17 cellular contexts compared by ENCODE assay signal in the genomic region with DNA sequence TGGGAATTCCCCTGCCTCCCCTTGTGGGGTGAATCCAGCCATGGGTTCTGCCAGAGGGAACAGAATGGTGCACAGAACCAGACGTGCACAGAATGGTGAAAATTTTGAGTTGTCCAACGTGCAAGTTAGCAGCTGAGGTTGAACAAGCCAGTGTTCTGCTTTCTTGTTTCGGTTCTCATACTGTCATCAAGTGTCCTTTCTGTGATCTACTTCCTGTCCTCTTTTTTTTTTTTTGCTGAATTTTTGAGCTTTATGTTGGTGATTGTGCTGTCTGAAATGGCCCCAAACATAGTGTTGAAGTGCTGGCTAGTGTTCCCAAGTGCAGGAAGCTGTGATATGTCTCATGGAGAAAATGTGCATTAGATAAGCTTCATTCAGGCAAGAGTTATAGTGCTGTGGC. TPM values are rescaled to one million over a fixed set of nuclear protein-coding genes. Genes with fewer than 3 reads are reported as not detected.
DNase-seq lines count a peak whose midpoint lies in the region; ATAC-seq, FAIRE-seq and TF ChIP-seq lines count a peak whose summit lies in the region.
"Had no signal": no experiment of that assay in that cellular context is flagged by ENCODE, and none has a peak within 500 bp of the region (broad histone marks: within the 10 kb centered on the region; RNA-seq: fewer than 3 reads in every experiment).

No MANE protein-coding gene starts in this region.

- peaks cover 5% of the 10 kb centered on the region for H3K4me1 Mint-ChIP-seq in activated T-helper 17 cell treated with anti-CD3 and anti-CD28 coated beads, Interleukin-2, amount 50 U/mL, for 72 hours
- H3K4me1 Mint-ChIP-seq: activated naive CD4-positive, alpha-beta T cell treated with anti-CD3 and anti-CD28 coated beads, Interleukin-2, amount 50 U/mL, for 24 hours had no signal

- intact Hi-C loops in mammary epithelial cell (cut with micrococcal nuclease) (no loop called here), left ventricle myocardium superior (cut with micrococcal nuclease) (no loop called here)

- in situ Hi-C loops in mammary epithelial cell (cut with MboI; ENCODE audit: low sequenced_read_pairs in 2 of 2): loop anchor here (10.0 to 25.0 kb wide), 2 partner anchors 124 to 147 kb away; no protein-coding TSS in a partner anchor

- H3K9ac ChIP-seq in mammary epithelial cell (ENCODE audit: insufficient read depth, low read length): no peak overlapping the region

- no peak overlapping the region for H3K4me2 ChIP-seq in mammary epithelial cell (ENCODE audit: insufficient read depth, low read depth, low read length)

- CTCF ChIA-PET in mammary epithelial cell (lab: Charles Lee; ENCODE audit: low non-redundant PET): no interaction called here

- dilution Hi-C loops in mammary epithelial cell (cut with HindIII; ENCODE audit: low sequenced_read_pairs): loop anchor here (5.0 kb wide), 2 partner anchors 42 to 67 kb away; no protein-coding TSS in a partner anchor

- H3K36me3 ChIP-seq in mammary epithelial cell (ENCODE audit: insufficient read depth, low read length) (no peaks in the 10 kb centered on the region), BE2C (no peaks in the 10 kb centered on the region)
- H3K36me3 ChIP-seq: gastroesophageal sphincter, SJCRH30 had no signal

- TF ChIP-seq POLR2A in erythroblast (IDR thresholded peaks at IDR 0.05; ENCODE audit: low read length): no peak

- no peak overlapping the region for H3K27ac ChIP-seq in mammary epithelial cell (ENCODE audit: insufficient read depth, low read depth, low read length)
- H3K27ac ChIP-seq: gastroesophageal sphincter, SJCRH30 had no signal

- no TSS peak for BruUV-seq in mammary epithelial cell (replicated peaks; lab: Mats Ljungman, UMichigan)

- no peaks in the 10 kb centered on the region for H3K36me3 Mint-ChIP-seq in activated T-helper 17 cell treated with anti-CD3 and anti-CD28 coated beads, Interleukin-2, amount 50 U/mL, for 72 hours (ENCODE audit: low read depth)
- H3K36me3 Mint-ChIP-seq: activated naive CD4-positive, alpha-beta T cell treated with anti-CD3 and anti-CD28 coated beads, Interleukin-2, amount 50 U/mL, for 24 hours had no signal

- TF ChIP-seq CTCF in mammary epithelial cell (conservative IDR thresholded peaks at IDR 0.05 in 1 of 2, IDR thresholded peaks at IDR 0.05 in 1 of 2; ENCODE audit: extremely low read depth in 1 of 2, insufficient read depth in 1 of 2, low read depth in 1 of 2, low read length in 2 of 2) (no peak), BE2C (IDR thresholded peaks at IDR 0.05; ENCODE audit: low read depth, low read length) (no peak)

- H3K4me3 ChIP-seq in mammary epithelial cell (replicated peaks in 1 of 3; ENCODE audit: insufficient read depth in 1 of 3, low read depth in 2 of 3, low read length in 3 of 3) (no peak overlapping the region), BE2C (ENCODE audit: low read depth, low read length) (no peak overlapping the region)
- H3K4me3 ChIP-seq: gastroesophageal sphincter, SJCRH30 had no signal

- 88% methylated on average over 3 of the region's 3 CpGs for WGBS in mammary epithelial cell (ENCODE audit: low coverage, missing lambda C conversion rate)

- no peaks in the 10 kb centered on the region for H3K79me2 ChIP-seq in mammary epithelial cell (ENCODE audit: insufficient read depth, low read length)

- H4K20me1 ChIP-seq in mammary epithelial cell (ENCODE audit: insufficient read depth, low read length): no peaks in the 10 kb centered on the region

- H3K27me3 Mint-ChIP-seq in activated T-helper 17 cell treated with anti-CD3 and anti-CD28 coated beads, Interleukin-2, amount 50 U/mL, for 72 hours: no peaks in the 10 kb centered on the region
- H3K27me3 Mint-ChIP-seq: activated naive CD4-positive, alpha-beta T cell treated with anti-CD3 and anti-CD28 coated beads, Interleukin-2, amount 50 U/mL, for 24 hours had no signal

- H3K4me1 ChIP-seq in mammary epithelial cell (ENCODE audit: insufficient read depth, low read length) (no peaks in the 10 kb centered on the region), BE2C (no peaks in the 10 kb centered on the region)
- H3K4me1 ChIP-seq: gastroesophageal sphincter, SJCRH30 had no signal

- no peak overlapping the region for H3K27ac Mint-ChIP-seq in activated T-helper 17 cell treated with anti-CD3 and anti-CD28 coated beads, Interleukin-2, amount 50 U/mL, for 72 hours
- H3K27ac Mint-ChIP-seq: activated naive CD4-positive, alpha-beta T cell treated with anti-CD3 and anti-CD28 coated beads, Interleukin-2, amount 50 U/mL, for 24 hours had no signal

- no peak overlapping the region for H3K4me3 Mint-ChIP-seq in activated T-helper 17 cell treated with anti-CD3 and anti-CD28 coated beads, Interleukin-2, amount 50 U/mL, for 72 hours
- H3K4me3 Mint-ChIP-seq: activated naive CD4-positive, alpha-beta T cell treated with anti-CD3 and anti-CD28 coated beads, Interleukin-2, amount 50 U/mL, for 24 hours had no signal

- H2AFZ ChIP-seq in mammary epithelial cell (ENCODE audit: low read depth, low read length): no peak overlapping the region

- ATAC-seq in GM21447 (IDR thresholded peaks at IDR 0.05; ENCODE audit: unreplicated experiment) (peak; percentile 96), HG03378 (IDR thresholded peaks at IDR 0.05; ENCODE audit: unreplicated experiment) (peak; percentile 80), left ventricle myocardium superior (no peak)
- ATAC-seq in activated T-helper 17 cell treated with anti-CD3 and anti-CD28 coated beads, Interleukin-2, amount 50 U/mL, for 72 hours (replicated peaks): peak; percentile 31
- ATAC-seq: gastroesophageal sphincter, HCT116, left colon had no signal

- H3K27me3 ChIP-seq in mammary epithelial cell (ENCODE audit: insufficient read depth, low read length): peaks cover 3% of the 10 kb centered on the region
- H3K27me3 ChIP-seq in BE2C: no peaks in the 10 kb centered on the region
- H3K27me3 ChIP-seq: gastroesophageal sphincter, SJCRH30 had no signal

- H3K9me3 ChIP-seq in mammary epithelial cell (replicated peaks; ENCODE audit: insufficient read depth, low read length): no peaks in the 10 kb centered on the region
- no peaks in the 10 kb centered on the region for H3K9me3 ChIP-seq in BE2C
- H3K9me3 ChIP-seq: gastroesophageal sphincter, SJCRH30 had no signal

- DNase-seq in GM18507 (ENCODE audit: extremely low spot score, insufficient read length, low read depth) (no peak), mammary epithelial cell (no peak), left ventricle myocardium superior (no peak), BE2C (no peak), erythroblast (lab: John Stamatoyannopoulos, UW) (no peak)
- DNase-seq: activated CD4-positive, alpha-beta T cell treated with anti-CD3 and anti-CD28 coated beads, Interleukin-2, amount 50 U/mL, for 1 hour; dermis blood vessel endothelial cell; left colon; NCI-H2171; SJCRH30; stimulated activated CD4-positive, alpha-beta T cell treated with anti-CD3 and anti-CD28 coated beads, Interleukin-12 subunit alpha, Interleukin-12 subunit beta, amount 100 ng/mL, for 4 hours had no signal

- FAIRE-seq in GM18507 (lab: Jason Lieb, UNC): peak; percentile 89

- no peaks in the 10 kb centered on the region for H3K9me3 Mint-ChIP-seq in activated T-helper 17 cell treated with anti-CD3 and anti-CD28 coated beads, Interleukin-2, amount 50 U/mL, for 72 hours
- H3K9me3 Mint-ChIP-seq: activated naive CD4-positive, alpha-beta T cell treated with anti-CD3 and anti-CD28 coated beads, Interleukin-2, amount 50 U/mL, for 24 hours had no signal

RNA-seq across cellular contexts. Expression of gene REEP1, which starts 21.6 kb away (rescaled TPM):
- total RNA-seq in activated T-helper 17 cell treated with anti-CD3 and anti-CD28 coated beads, Interleukin-2, amount 50 U/mL, for 72 hours: under 1 TPM; 0.11 to 0.26 TPM
- total RNA-seq in mammary epithelial cell: under 1 TPM in 1 of 2 donors, not detected in 1; under 0.01 TPM
- 0.09 TPM for polyA plus RNA-seq in mammary epithelial cell
- polyA minus RNA-seq in mammary epithelial cell: not detected
- 21.3 TPM for total RNA-seq in left ventricle myocardium superior
- 1.1 TPM for polyA plus RNA-seq in BE2C (2012; ENCODE audit: insufficient read depth, insufficient read length, low read depth)

Comparison
In these comparisons a context has a peak if more than half of its experiments do, and no peak if none do; other contexts are left out.
1. RNA of gene REEP1, which starts 21.6 kb away (total RNA-seq): 21.3 TPM in left ventricle myocardium superior (single experiment); 0.11 to 0.26 TPM in activated T-helper 17 cell treated with anti-CD3 and anti-CD28 coated beads, Interleukin-2, amount 50 U/mL, for 72 hours and under 0.01 TPM in mammary epithelial cell; every median in the first group is over 10 times any median in the second.